In the genomic region with DNA sequence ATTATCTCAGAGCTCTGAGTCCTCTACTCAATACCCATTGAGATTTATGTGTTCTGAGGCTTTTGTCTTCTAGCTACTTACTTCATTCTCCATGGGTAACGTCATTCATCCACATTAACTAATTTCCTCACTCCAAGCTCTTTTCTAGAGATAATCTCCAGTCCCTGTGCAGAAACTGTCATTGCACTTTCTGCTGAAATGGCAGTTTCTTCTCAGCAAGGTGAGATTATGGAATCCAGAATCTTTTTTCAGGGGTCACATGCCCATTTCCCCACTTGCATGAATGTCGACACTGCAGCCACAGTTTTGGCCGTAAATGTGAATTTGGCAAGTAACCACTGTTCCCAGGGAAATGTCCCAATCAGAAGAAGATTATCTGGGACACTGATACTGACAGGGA, we compare ENCODE assay signal across 2 cellular contexts. TPM values are rescaled to one million over a fixed set of nuclear protein-coding genes. Genes with fewer than 3 reads are reported as not detected.
DNase-seq lines count a peak whose midpoint lies in the region; ATAC-seq, FAIRE-seq and TF ChIP-seq lines count a peak whose summit lies in the region.
"Not testable (repeated sequence)": the region's sequence is repeated elsewhere in the genome, so short reads cannot be mapped to it uniquely, and the experiment has no call there.

No MANE protein-coding gene starts in this region.

- 96% methylated on average over 3 of the region's 3 CpGs for WGBS in A549 (ENCODE audit: missing lambda C conversion rate)

- H3K4me1 ChIP-seq in A549: not testable (repeated sequence)

- H3K4me3 ChIP-seq in A549: not testable (repeated sequence)

- FAIRE-seq in A549 (lab: Jason Lieb, UNC): not testable (repeated sequence)

- H3K27ac ChIP-seq in A549: not testable (repeated sequence)

- not testable (repeated sequence) for H3K4me2 ChIP-seq in A549

- H3K36me3 Mint-ChIP-seq in WTC11: peaks cover 80% of the 10 kb centered on the region

- CTCF ChIA-PET in A549 (lab: Yijun Ruan, JAX): interaction anchor here (1.9 kb wide), 1 partner anchor 15 kb away, joined by 6 read pairs; no protein-coding TSS in a partner anchor
- CTCF ChIA-PET in WTC11 (lab: Charles Lee): not testable (repeated sequence)

- H3K27ac Mint-ChIP-seq in WTC11: peak overlapping the region; percentile 17; the same call in 1 of the 2 replicates

- ATAC-seq in A549, WTC11: not testable (repeated sequence)

- H3K9me3 ChIP-seq in A549: peaks cover 91% of the 10 kb centered on the region

- TF ChIP-seq EP300 in A549 (IDR thresholded peaks at IDR 0.05): not testable (repeated sequence)

- not testable (repeated sequence) for DNase-seq in A549 (ENCODE audit: low read depth in 1 of 2, low spot score in 1 of 2); WTC11 (ENCODE audit: low spot score)

- H3K4me1 Mint-ChIP-seq in WTC11: not testable (repeated sequence)

- TF ChIP-seq POLR2A in A549 (IDR thresholded peaks at IDR 0.05; ENCODE audit: low read length): not testable (repeated sequence)

- POLR2A ChIA-PET in A549 (lab: Yijun Ruan, JAX); WTC11 (lab: Charles Lee): not testable (repeated sequence)

- not testable (repeated sequence) for TF ChIP-seq CTCF in A549 (IDR thresholded peaks at IDR 0.05); WTC11 (IDR thresholded peaks at IDR 0.05)

- not testable (repeated sequence) for H3K9me3 Mint-ChIP-seq in WTC11

- H3K4me3 Mint-ChIP-seq in WTC11: not testable (repeated sequence)

- TF ChIP-seq RAD21 in A549 (conservative IDR thresholded peaks at IDR 0.05 in 1 of 2, IDR thresholded peaks at IDR 0.05 in 1 of 2): not testable (repeated sequence)

- H3K27me3 Mint-ChIP-seq in WTC11 (ENCODE audit: low read depth): not testable (repeated sequence)

TF ChIP-seq in A549, 52 proteins besides CTCF, POLR2A, EP300 and RAD21:
- peak; percentile 89 for TF ChIP-seq MAFK (IDR thresholded peaks at IDR 0.05; ENCODE audit: partially characterized antibody)
TF ChIP-seq in A549: peak in this region for 1; not testable (repeated sequence) for 51.

RNA-seq across cellular contexts. Expression of gene ZNF587, which starts 12.7 kb away (rescaled TPM):
- polyA plus RNA-seq in A549 (2011; rRNA removed) (12.1 and 17.2 TPM in 2 replicates), A549 (2017; fragmentation: RNase III; extraction: RNeasy Plus Mini Kit Qiagen cat#74134 plus additional on column Dnase treatment) (10.2 to 11.2 TPM (median 10.7 TPM) in 3 replicates)
- 3.6 and 4.6 TPM in 2 replicates for polyA plus RNA-seq in A549 (2012; cell fraction: cytosol; rRNA removed)
- 12.0 and 25.1 TPM in 2 replicates for polyA plus RNA-seq in A549 (2012; cell fraction: nucleus; rRNA removed)
- 23.4 and 24.0 TPM in 2 replicates for polyA minus RNA-seq in A549 (2011; rRNA and poly(A)+ RNA removed)
- 46.6 to 57.0 TPM (median 47.0 TPM) in 3 replicates for total RNA-seq in WTC11 (2021)

RNA-seq across cellular contexts. Expression of gene ZNF814, which starts 26.5 kb away (rescaled TPM):
- polyA plus RNA-seq in A549 (2011; rRNA removed) (5.5 and 6.9 TPM in 2 replicates), A549 (2017; fragmentation: RNase III; extraction: RNeasy Plus Mini Kit Qiagen cat#74134 plus additional on column Dnase treatment) (2.1 to 3.0 TPM (median 2.6 TPM) in 3 replicates)
- 3.4 and 4.5 TPM in 2 replicates for polyA plus RNA-seq in A549 (2012; cell fraction: cytosol; rRNA removed)
- 3.8 and 5.2 TPM in 2 replicates for polyA plus RNA-seq in A549 (2012; cell fraction: nucleus; rRNA removed)
- 11.7 and 13.3 TPM in 2 replicates for polyA minus RNA-seq in A549 (2011; rRNA and poly(A)+ RNA removed)
- 60.7 to 80.8 TPM (median 77.8 TPM) in 3 replicates for total RNA-seq in WTC11 (2021)

RNA-seq across cellular contexts. Expression of gene ZNF587B, which starts 32.3 kb away (rescaled TPM):
- polyA plus RNA-seq in A549 (2011; rRNA removed) (14.2 and 14.9 TPM in 2 replicates), A549 (2017; fragmentation: RNase III; extraction: RNeasy Plus Mini Kit Qiagen cat#74134 plus additional on column Dnase treatment) (13.2 to 15.8 TPM (median 14.1 TPM) in 3 replicates)
- 4.0 and 4.9 TPM in 2 replicates for polyA plus RNA-seq in A549 (2012; cell fraction: cytosol; rRNA removed)
- 5.8 and 11.6 TPM in 2 replicates for polyA plus RNA-seq in A549 (2012; cell fraction: nucleus; rRNA removed)
- 19.8 TPM in 2 replicates for polyA minus RNA-seq in A549 (2011; rRNA and poly(A)+ RNA removed)
- 39.9 to 43.2 TPM (median 41.7 TPM) in 3 replicates for total RNA-seq in WTC11 (2021)

RNA-seq across cellular contexts. Expression of gene ZNF552, which starts 47.6 kb away (rescaled TPM):
- polyA plus RNA-seq in A549 (2011; rRNA removed): 5.7 and 5.8 TPM in 2 replicates
- polyA plus RNA-seq in A549 (2012; cell fraction: cytosol; rRNA removed): 2.6 and 3.0 TPM in 2 replicates
- polyA plus RNA-seq in A549 (2012; cell fraction: nucleus; rRNA removed): 5.6 and 7.6 TPM in 2 replicates
- 6.0 to 7.2 TPM (median 6.5 TPM) in 3 replicates for polyA plus RNA-seq in A549 (2017; fragmentation: RNase III; extraction: RNeasy Plus Mini Kit Qiagen cat#74134 plus additional on column Dnase treatment)
- polyA minus RNA-seq in A549 (2011; rRNA and poly(A)+ RNA removed): 12.1 and 12.4 TPM in 2 replicates
- 9.0 to 13.1 TPM (median 9.3 TPM) in 3 replicates for total RNA-seq in WTC11 (2021)

RNA-seq across cellular contexts. Expression of gene ZNF417, which starts 54.0 kb away (rescaled TPM):
- polyA plus RNA-seq in A549 (2011; rRNA removed) (8.0 and 8.7 TPM in 2 replicates), A549 (2017; fragmentation: RNase III; extraction: RNeasy Plus Mini Kit Qiagen cat#74134 plus additional on column Dnase treatment) (5.6 to 5.9 TPM (median 5.8 TPM) in 3 replicates)
- 1.6 TPM in 2 replicates for polyA plus RNA-seq in A549 (2012; cell fraction: cytosol; rRNA removed)
- 2.2 and 3.9 TPM in 2 replicates for polyA plus RNA-seq in A549 (2012; cell fraction: nucleus; rRNA removed)
- 6.4 and 7.4 TPM in 2 replicates for polyA minus RNA-seq in A549 (2011; rRNA and poly(A)+ RNA removed)
- total RNA-seq in WTC11 (2021): 21.4 to 22.6 TPM (median 21.5 TPM) in 3 replicates
